8 cellular contexts compared by ENCODE assay signal in the genomic region with DNA sequence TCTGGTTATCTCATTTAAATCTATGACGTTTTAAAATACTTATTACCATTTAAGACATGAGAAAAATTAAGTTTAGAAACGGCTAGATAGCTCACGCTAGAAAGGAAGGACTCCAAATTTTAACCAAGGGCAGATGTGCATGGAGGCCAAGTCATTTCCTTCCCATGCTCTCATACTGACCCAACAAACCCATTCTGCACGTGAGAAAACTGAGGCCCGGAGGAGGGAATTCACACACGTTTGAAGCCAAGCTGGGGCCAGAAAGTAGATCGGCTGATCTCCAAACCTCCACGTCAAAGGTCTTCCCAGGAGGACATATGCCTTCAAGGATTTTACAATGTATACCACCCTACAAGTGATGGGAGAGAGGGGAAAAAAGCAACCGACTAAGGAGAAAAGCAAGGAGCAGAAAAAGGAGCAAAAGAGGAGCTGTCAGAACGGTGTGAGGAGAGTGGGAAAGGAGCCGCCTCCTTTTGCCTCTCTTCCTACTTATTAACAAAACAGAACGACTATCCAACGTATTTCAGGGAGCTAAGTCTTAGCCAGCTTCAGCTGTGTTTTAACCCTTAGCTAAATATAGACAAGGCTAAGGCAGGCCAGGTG. TPM values are rescaled to one million over a fixed set of nuclear protein-coding genes. Genes with fewer than 3 reads are reported as not detected.
DNase-seq lines count a peak whose midpoint lies in the region; ATAC-seq and TF ChIP-seq lines count a peak whose summit lies in the region.

No MANE protein-coding gene starts in this region.

- CTCF ChIA-PET in HEK293 (lab: Yijun Ruan, JAX): interaction anchor here (0.6 to 1.5 kb wide), 3 partner anchors 29 to 446 kb away, joined by 4 to 5 read pairs (median 4); no protein-coding TSS in a partner anchor
- CTCF ChIA-PET in activated B cell treated with CpG ODN at 0.5 μM for 24 hours (lab: Charles Lee): interaction anchor here (1.1 kb wide), 2 partner anchors 28 to 35 kb away, joined by 3 to 7 read pairs; no protein-coding TSS in a partner anchor

- H3K9me3 ChIP-seq in HEK293 (ENCODE audit: control insufficient read depth, insufficient read depth, low read depth, low read length) (no peaks in the 10 kb centered on the region), right atrium auricular region (no peaks in the 10 kb centered on the region), skeletal muscle tissue (ENCODE audit: control insufficient read depth in 3 of 3, low read length in 3 of 3) (no peaks in the 10 kb centered on the region)

- H3K4me1 ChIP-seq in HEK293 (ENCODE audit: control insufficient read depth, insufficient read depth, low read length) (peaks cover 5% of the 10 kb centered on the region; the same call in 1 of the 2 replicates), right atrium auricular region (peaks cover 0 to 19% of the 10 kb centered on the region in 2 donors), skeletal muscle tissue (ENCODE audit: control insufficient read depth in 3 of 3, insufficient read depth in 3 of 3, low read length in 3 of 3) (peaks cover 6 to 11% (median 9%) of the 10 kb centered on the region in 3 donors)

- TF ChIP-seq CTCF in HEK293 (tag by site-specific recombination; IDR thresholded peaks at IDR 0.05): no peak
- TF ChIP-seq CTCF in activated B cell treated with CpG ODN at 0.5 μM for 24 hours (IDR thresholded peaks at IDR 0.05): no peak
- TF ChIP-seq CTCF in right atrium auricular region (IDR thresholded peaks at IDR 0.05): no peak

- H3K4me3 ChIP-seq in HEK293 (ENCODE audit: low read depth, low read length): peak overlapping the region; percentile 75
- peak overlapping the region; percentile 77 to 82 for H3K4me3 ChIP-seq in right atrium auricular region
- peak overlapping the region; percentile 71 to 87 (median 84) for H3K4me3 ChIP-seq in skeletal muscle tissue (ENCODE audit: low read length in 3 of 3)

- H3K9ac ChIP-seq in skeletal muscle tissue (ENCODE audit: low read depth in 1 of 3, low read length in 3 of 3): peak overlapping the region; percentile 84 to 95 (median 87)

- H3K27ac ChIP-seq in HEK293 (ENCODE audit: extremely low read depth, low read depth, low read length) (peak overlapping the region; percentile 83), right atrium auricular region (peak overlapping the region; percentile 89 to 94), skeletal muscle tissue (ENCODE audit: low read depth, low read length) (peak overlapping the region; percentile 91)

- peaks cover 18 to 21% of the 10 kb centered on the region in 2 experiments for H3K36me3 ChIP-seq in HEK293 (ENCODE audit: control insufficient read depth in 2 of 2, insufficient read depth in 1 of 2, low read length in 2 of 2)
- peaks cover 14% of the 10 kb centered on the region for H3K36me3 ChIP-seq in right atrium auricular region
- H3K36me3 ChIP-seq in skeletal muscle tissue (ENCODE audit: control insufficient read depth in 3 of 3, insufficient read depth in 3 of 3, low read length in 3 of 3): peaks cover 0 to 12% (median 12%) of the 10 kb centered on the region in 3 donors

- no peaks in the 10 kb centered on the region for H3K9me3 Mint-ChIP-seq in activated B cell treated with CpG ODN at 0.5 μM for 24 hours

- no peaks in the 10 kb centered on the region for H3K27me3 Mint-ChIP-seq in activated B cell treated with CpG ODN at 0.5 μM for 24 hours

- H3K27me3 ChIP-seq in right atrium auricular region (no peaks in the 10 kb centered on the region), skeletal muscle tissue (ENCODE audit: control insufficient read depth in 3 of 3, insufficient read depth in 3 of 3, low read length in 3 of 3) (no peaks in the 10 kb centered on the region)

- no peak for ATAC-seq in activated B cell treated with CpG ODN at 0.5 μM for 24 hours (ENCODE audit: low read depth)

- peaks cover 27% of the 10 kb centered on the region for H3K36me3 Mint-ChIP-seq in activated B cell treated with CpG ODN at 0.5 μM for 24 hours (ENCODE audit: low read depth)

- intact Hi-C loops in activated B cell treated with CpG ODN at 0.5 μM for 24 hours (cut with micrococcal nuclease): loop anchor here (1.0 to 10.0 kb wide), 7 partner anchors 29 to 1021 kb away; a partner anchor contains a TSS

- peak overlapping the region; percentile 96 for H3K27ac Mint-ChIP-seq in activated B cell treated with CpG ODN at 0.5 μM for 24 hours

- DNase-seq in activated B cell treated with CpG ODN at 0.5 μM for 24 hours (no peak), right atrium auricular region (ENCODE audit: low spot score) (no peak), NOMO-1 treated with DMSO at 0.1 percent for 48 hours (lab: John Stamatoyannopoulos, UW; ENCODE audit: unreplicated experiment) (no peak), amniotic stem cell (lab: John Stamatoyannopoulos, UW) (no peak), DMS53 treated with DMSO at 0.1 percent for 48 hours (lab: John Stamatoyannopoulos, UW; ENCODE audit: unreplicated experiment) (no peak)
- DNase-seq in stimulated activated naive CD4-positive, alpha-beta T cell treated with Interleukin-2 at 50 U/mL for 16 hours (lab: John Stamatoyannopoulos, UW): no peak

- H3K4me3 Mint-ChIP-seq in activated B cell treated with CpG ODN at 0.5 μM for 24 hours: peak overlapping the region; percentile 89

- H3K4me1 Mint-ChIP-seq in activated B cell treated with CpG ODN at 0.5 μM for 24 hours: peaks cover 27% of the 10 kb centered on the region

- POLR2A ChIA-PET in HEK293 (lab: Yijun Ruan, JAX): interaction anchor here (0.8 to 1.6 kb wide), 5 partner anchors 8 to 449 kb away, joined by 3 to 10 read pairs (median 4); a partner anchor contains a TSS
- POLR2A ChIA-PET in activated B cell treated with CpG ODN at 0.5 μM for 24 hours (lab: Charles Lee): interaction anchor here (0.5 to 4.1 kb wide), 12 partner anchors 8 to 449 kb away, joined by 3 to 28 read pairs (median 4); a partner anchor contains a TSS

TF ChIP-seq in HEK293, 187 proteins besides CTCF, POLR2A, EP300 and RAD21:
- no peak for TF ChIP-seq BCL11B (tag by site-specific recombination; IDR thresholded peaks at IDR 0.05; ENCODE audit: low read depth)
- peak; percentile 73 for TF ChIP-seq ZNF664 (tag by site-specific recombination; IDR thresholded peaks at IDR 0.05)

RNA-seq across cellular contexts. Expression of a gene that starts 0.6 kb away (rescaled TPM):
- total RNA-seq in activated B cell treated with CpG ODN at 0.5 μM for 24 hours (30.1 and 31.6 TPM in 2 replicates), right atrium auricular region (10 to 100 TPM; 10.4 to 12.1 TPM), skeletal muscle tissue (17.2 TPM)

RNA-seq across cellular contexts. Expression of a gene that starts 45.8 kb away (rescaled TPM):
- total RNA-seq in activated B cell treated with CpG ODN at 0.5 μM for 24 hours (0.31 TPM in 1 of 2 replicates, not detected in the other), right atrium auricular region (1 to 10 TPM; 2.6 to 6.0 TPM), skeletal muscle tissue (3.1 TPM)
